ENCODE assay signal across 22 cellular contexts in genomic region chr12:52767427-52767826, GRCh38.
"Had no signal": no experiment of that assay in that cellular context is flagged by ENCODE, and none has a peak within 500 bp of the region (broad histone marks: within the 10 kb centered on the region; RNA-seq: fewer than 3 reads in every experiment).

No MANE protein-coding gene starts in this region.

- DNase-seq: colonic mucosa; cortex of kidney; dermis blood vessel endothelial cell; dorsolateral prefrontal cortex; effector CD4-positive, alpha-beta T cell; effector CD8-positive, alpha-beta T cell; effector memory CD4-positive, alpha-beta T cell; effector memory CD8-positive, alpha-beta T cell; endodermal cell; erythroblast; esophagus squamous epithelium; foreskin fibroblast; foreskin keratinocyte; foreskin melanocyte; gastrocnemius medialis; glutamatergic neuron; head of caudate nucleus; heart left ventricle; heart right ventricle had no signal

- H3K4me3 Mint-ChIP-seq: dendritic cell treated with granulocyte-macrophage colony-stimulating factor and Interleukin-4, amounts not matched to agents 40 ng/mL and 50 ng/mL, for 4 days; effector memory CD8-positive, alpha-beta T cell; endodermal cell had no signal

- ATAC-seq: effector memory CD8-positive, alpha-beta T cell; esophagus mucosa; foreskin keratinocyte; gastrocnemius medialis; gastroesophageal sphincter; heart left ventricle; heart right ventricle had no signal

- H3K4me1 Mint-ChIP-seq: endodermal cell had no signal

- H3K27ac Mint-ChIP-seq: dendritic cell treated with granulocyte-macrophage colony-stimulating factor and Interleukin-4, amounts not matched to agents 40 ng/mL and 50 ng/mL, for 4 days; effector memory CD8-positive, alpha-beta T cell; endodermal cell had no signal

- H3K9me3 Mint-ChIP-seq: dendritic cell treated with granulocyte-macrophage colony-stimulating factor and Interleukin-4, amounts not matched to agents 40 ng/mL and 50 ng/mL, for 4 days had no signal
